Comparison of ENCODE assay signal across 13 cellular contexts in the genomic region with DNA sequence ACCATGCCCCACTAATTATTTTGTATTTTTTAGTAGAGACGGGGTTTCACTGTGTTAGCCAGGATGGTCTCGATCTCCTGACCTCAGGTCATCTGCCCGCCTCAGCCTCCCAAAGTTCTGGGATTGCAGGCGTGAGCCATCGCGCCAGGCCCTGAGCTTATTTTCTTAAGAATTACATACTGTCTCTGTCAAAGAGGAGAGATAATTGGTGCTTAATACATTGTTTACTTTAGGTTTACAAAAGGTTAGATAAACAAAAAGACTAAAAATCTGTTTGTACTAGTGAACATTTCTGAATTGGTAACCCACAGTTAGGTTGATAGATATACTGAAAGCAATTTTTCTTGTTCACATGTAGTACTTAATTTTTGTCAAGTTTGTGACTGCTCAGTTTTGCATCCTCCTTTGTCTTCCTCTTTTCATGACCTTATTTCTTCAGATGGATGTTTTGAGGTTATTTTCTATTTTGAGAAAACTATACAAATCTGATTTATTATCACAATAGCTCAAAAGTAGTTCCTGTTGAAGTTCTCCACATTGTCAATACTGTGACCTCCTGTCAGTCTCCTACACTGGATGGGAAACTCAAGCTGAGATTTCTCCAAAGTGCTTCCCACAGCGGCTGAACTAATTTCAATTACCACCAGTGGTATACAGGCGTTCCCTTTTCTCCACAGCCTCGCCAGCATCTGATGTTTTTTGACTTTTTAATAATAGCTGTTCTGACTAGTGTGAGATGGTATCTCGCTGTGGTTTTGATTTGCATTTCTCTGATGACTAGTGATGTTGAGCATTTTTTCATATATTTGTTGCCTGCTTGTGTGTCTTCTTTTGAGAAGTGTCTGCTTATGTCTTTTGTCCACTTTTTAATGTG. TPM values are rescaled to one million over a fixed set of nuclear protein-coding genes. Genes with fewer than 3 reads are reported as not detected.
DNase-seq lines count a peak whose midpoint lies in the region; ATAC-seq and TF ChIP-seq lines count a peak whose summit lies in the region.
"Had no signal": no experiment of that assay in that cellular context is flagged by ENCODE, and none has a peak within 500 bp of the region (broad histone marks: within the 10 kb centered on the region; RNA-seq: fewer than 3 reads in every experiment).

No MANE protein-coding gene starts in this region.

- no peak overlapping the region for H3K4me3 ChIP-seq in GM06990 (replicated peaks; ENCODE audit: low read depth, low read length)
- no peak overlapping the region for H3K4me3 ChIP-seq in vagina
- H3K4me3 ChIP-seq in Caco-2 (ENCODE audit: low read depth, low read length), result no peak overlapping the region
- H3K4me3 ChIP-seq: gastroesophageal sphincter had no signal

- TF ChIP-seq CTCF in GM06990 (IDR thresholded peaks at IDR 0.05; ENCODE audit: insufficient read depth, low read length, poor library complexity, severe bottlenecking) (no peak), vagina (IDR thresholded peaks at IDR 0.05) (no peak), Caco-2 (IDR thresholded peaks at IDR 0.05; ENCODE audit: insufficient read depth in 1 of 2, low read depth in 1 of 2, low read length in 1 of 2, severe bottlenecking in 1 of 2, unreplicated experiment in 1 of 2) (no peak)

- H3K4me1 ChIP-seq in vagina, result no peaks in the 10 kb centered on the region
- 0 out of 2 replicates have a peak, but pooled peaks cover 4% of the 10 kb centered on the region for H3K4me1 ChIP-seq in Caco-2
- H3K4me1 ChIP-seq: gastroesophageal sphincter had no signal

- H3K27me3 Mint-ChIP-seq in Caco-2 (ENCODE audit: insufficient read depth, unreplicated experiment), result peaks cover 2% of the 10 kb centered on the region

- H3K9me3 Mint-ChIP-seq in Caco-2 (ENCODE audit: unreplicated experiment), result peaks cover 10% of the 10 kb centered on the region
- H3K9me3 Mint-ChIP-seq: CD4-positive, alpha-beta memory T cell had no signal

- no peak overlapping the region for H3K4me3 Mint-ChIP-seq in Caco-2 (ENCODE audit: unreplicated experiment)
- H3K4me3 Mint-ChIP-seq: CD4-positive, alpha-beta memory T cell had no signal

- TF ChIP-seq POLR2A in vagina (IDR thresholded peaks at IDR 0.05), result no peak

- DNase-seq in A172 (ENCODE audit: low spot score) (peak; percentile 32), GM06990 (ENCODE audit: extremely low read depth, insufficient read length) (peak; percentile 61), NCI-H146 treated with DMSO at 0.1 percent for 48 hours (lab: John Stamatoyannopoulos, UW; ENCODE audit: unreplicated experiment) (peak; percentile 67), amniotic epithelial cell (ENCODE audit: low read depth) (peak; percentile 63), AG20443 (ENCODE audit: low spot score) (no peak), vagina (ENCODE audit: extremely low spot score in 2 of 2) (no peak), Caco-2 (no peak)
- DNase-seq: amygdala; CD4-positive, alpha-beta memory T cell; left cardiac atrium; NCI-H1092 treated with DMSO at 0.1 percent for 48 hours had no signal

- no peak for ATAC-seq in GM18909 (IDR thresholded peaks at IDR 0.05; ENCODE audit: poor library complexity, unreplicated experiment)
- ATAC-seq: gastroesophageal sphincter, left cardiac atrium had no signal

- H3K36me3 ChIP-seq in GM06990 (ENCODE audit: control insufficient read depth, insufficient read depth, low read length), result no peaks in the 10 kb centered on the region
- H3K36me3 ChIP-seq in vagina, result no peaks in the 10 kb centered on the region
- no peaks in the 10 kb centered on the region for H3K36me3 ChIP-seq in Caco-2 (ENCODE audit: control insufficient read depth, insufficient read depth, low read length)
- H3K36me3 ChIP-seq: gastroesophageal sphincter had no signal

- no peaks in the 10 kb centered on the region for H3K36me3 Mint-ChIP-seq in Caco-2 (ENCODE audit: insufficient read depth, unreplicated experiment)
- H3K36me3 Mint-ChIP-seq: CD4-positive, alpha-beta memory T cell had no signal

- CTCF ChIA-PET in Caco-2 (lab: Charles Lee), result no interaction called here

- intact Hi-C loops in vagina (cut with DNase I), result no loop called here
- intact Hi-C loops in Caco-2 (cut with micrococcal nuclease; ENCODE audit: unreplicated experiment), result no loop called here

- H3K27me3 ChIP-seq in GM06990 (replicated peaks; ENCODE audit: control insufficient read depth, insufficient read depth, low read length) (peaks cover 3% of the 10 kb centered on the region; the same call in 1 of the 2 replicates), vagina (no peaks in the 10 kb centered on the region), Caco-2 (replicated peaks; ENCODE audit: control insufficient read depth, insufficient read depth, low read length) (no peaks in the 10 kb centered on the region)
- H3K27me3 ChIP-seq: gastroesophageal sphincter had no signal

- H3K9me3 ChIP-seq in vagina (no peaks in the 10 kb centered on the region), Caco-2 (peaks cover 10% of the 10 kb centered on the region; the same call in 1 of the 2 replicates)
- H3K9me3 ChIP-seq: gastroesophageal sphincter had no signal

- POLR2A ChIA-PET in Caco-2 (lab: Charles Lee), result no interaction called here

- no peaks in the 10 kb centered on the region for H3K4me1 Mint-ChIP-seq in Caco-2 (ENCODE audit: low read depth, unreplicated experiment)

- no TSS peak for BruUV-seq in Caco-2 (replicated peaks; lab: Mats Ljungman, UMichigan)

- H3K27ac ChIP-seq in vagina, result no peak overlapping the region
- H3K27ac ChIP-seq: gastroesophageal sphincter had no signal

- no peak overlapping the region for H3K27ac Mint-ChIP-seq in Caco-2 (ENCODE audit: unreplicated experiment)
- H3K27ac Mint-ChIP-seq: CD4-positive, alpha-beta memory T cell had no signal

RNA-seq across cellular contexts. Expression of gene HHEX, which starts 22.5 kb away (rescaled TPM):
- total RNA-seq in A172 (2014; rRNA removed; shearing (Covaris generic)), result not detected in 2 replicates
- 6.1 TPM for total RNA-seq in vagina
- total RNA-seq in Caco-2 (2022), result 5.8 and 6.7 TPM in 2 replicates

Comparison
In these comparisons a context has a peak if more than half of its experiments do, and no peak if none do; other contexts are left out.
1. DNase-seq: peak in A172 (single experiment), GM06990 (single experiment), NCI-H146 treated with DMSO at 0.1 percent for 48 hours (single experiment) and amniotic epithelial cell (single experiment); none in AG20443 (single experiment), vagina (0 of 2) and Caco-2 (0 of 2).